ENCODE assay signal across 7 cellular contexts in genomic region chr7:74027124-74027682, GRCh38. TPM values are rescaled to one million over a fixed set of nuclear protein-coding genes. Genes with fewer than 3 reads are reported as not detected.
A peak's percentile ranks its signal among the peaks of the same experiment; 100 is the strongest.
DNase-seq lines count a peak whose midpoint lies in the region; ATAC-seq and TF ChIP-seq lines count a peak whose summit lies in the region.

No MANE protein-coding gene starts in this region.

- peak; percentile 3 for TF ChIP-seq CTCF in coronary artery (IDR thresholded peaks at IDR 0.05)
- TF ChIP-seq CTCF in tibial nerve (IDR thresholded peaks at IDR 0.05), result no peak

- H3K36me3 Mint-ChIP-seq in naive thymus-derived CD8-positive, alpha-beta T cell, result no peaks in the 10 kb centered on the region

- H3K9ac ChIP-seq in NT2/D1 (ENCODE audit: insufficient read length, low read depth), result peak overlapping the region; percentile 64

- no peak overlapping the region for H3K27ac Mint-ChIP-seq in naive thymus-derived CD8-positive, alpha-beta T cell

- no peaks in the 10 kb centered on the region for H3K9me3 ChIP-seq in NT2/D1 (ENCODE audit: insufficient read depth, low read length)
- H3K9me3 ChIP-seq in tibial nerve, result no peaks in the 10 kb centered on the region

- H3K4me1 Mint-ChIP-seq in naive thymus-derived CD8-positive, alpha-beta T cell, result peaks cover 12 to 30% (median 17%) of the 10 kb centered on the region in 4 donors

- 33 to 38% methylated on average over 5 to 7 of the region's 10 CpGs for WGBS in tibial nerve, 2 donors

- DNase-seq in NT2/D1 (ENCODE audit: low read depth, low spot score) (no peak), coronary artery (ENCODE audit: low spot score) (no peak), tibial nerve (ENCODE audit: low spot score in 2 of 2) (no peak), DMS53 (lab: John Stamatoyannopoulos, UW) (no peak)
- DNase-seq in naive thymus-derived CD8-positive, alpha-beta T cell, result no peak

- no peak overlapping the region for H3K4me3 Mint-ChIP-seq in naive thymus-derived CD8-positive, alpha-beta T cell

- no peak for TF ChIP-seq POLR2A in tibial nerve (IDR thresholded peaks at IDR 0.05)

- TF ChIP-seq EP300 in tibial nerve (IDR thresholded peaks at IDR 0.05), result peak in 1 of 2 donors; percentile 1

- H3K4me3 ChIP-seq in NT2/D1 (ENCODE audit: insufficient read length, low read depth) (no peak overlapping the region), coronary artery (peak overlapping the region; percentile 90), tibial nerve (peak overlapping the region; percentile 47 to 58 (median 52))

- H3K4me1 ChIP-seq in NT2/D1 (ENCODE audit: insufficient read depth, insufficient read length), result peaks cover 29% of the 10 kb centered on the region
- peaks cover 0 to 91% (median 39%) of the 10 kb centered on the region in 4 donors for H3K4me1 ChIP-seq in tibial nerve

- POLR2A ChIA-PET in naive thymus-derived CD8-positive, alpha-beta T cell (lab: Charles Lee), result no interaction called here

- peaks cover 31 to 74% (median 56%) of the 10 kb centered on the region in 5 donors for H3K27me3 Mint-ChIP-seq in naive thymus-derived CD8-positive, alpha-beta T cell

- peak; percentile 15 to 28 for ATAC-seq in naive thymus-derived CD8-positive, alpha-beta T cell
- ATAC-seq in HG02981 (IDR thresholded peaks at IDR 0.05; ENCODE audit: unreplicated experiment) (no peak), HG03442 (IDR thresholded peaks at IDR 0.05; ENCODE audit: unreplicated experiment) (no peak)

- no peaks in the 10 kb centered on the region for H3K36me3 ChIP-seq in NT2/D1 (ENCODE audit: insufficient read depth, insufficient read length, low read length)
- no peaks in the 10 kb centered on the region for H3K36me3 ChIP-seq in tibial nerve

- H3K9me3 Mint-ChIP-seq in naive thymus-derived CD8-positive, alpha-beta T cell, result peaks cover 0 to 1% (median 0%) of the 10 kb centered on the region in 9 donors

- H3K27ac ChIP-seq in coronary artery, result peak overlapping the region; percentile 95
- H3K27ac ChIP-seq in tibial nerve, result peak overlapping the region; percentile 78 to 91 (median 90)

- H3K27me3 ChIP-seq in NT2/D1 (ENCODE audit: insufficient read depth, insufficient read length), result peaks cover 15% of the 10 kb centered on the region
- no peaks in the 10 kb centered on the region for H3K27me3 ChIP-seq in tibial nerve

RNA-seq across cellular contexts. Expression of gene ELN, which starts 0.8 kb away (rescaled TPM):
- total RNA-seq in naive thymus-derived CD8-positive, alpha-beta T cell, result not detected
- polyA plus RNA-seq in naive thymus-derived CD8-positive, alpha-beta T cell, result not detected
- total RNA-seq in tibial nerve, result 100 to 1,000 TPM in 2 of 4 donors, 10 to 100 TPM in 2; 46.5 to 152 (median 108) TPM

RNA-seq across cellular contexts. Expression of gene LIMK1, which starts 56.4 kb away (rescaled TPM):
- total RNA-seq in naive thymus-derived CD8-positive, alpha-beta T cell, result 10 to 100 TPM; 14.1 to 14.6 TPM
- 1 to 10 TPM; 2.8 to 4.8 (median 3.4) TPM for polyA plus RNA-seq in naive thymus-derived CD8-positive, alpha-beta T cell
- 10 to 100 TPM; 14.4 to 30.3 (median 17.0) TPM for total RNA-seq in tibial nerve

Comparison
In these comparisons a context has a peak if more than half of its experiments do, and no peak if none do; other contexts are left out.
1. ATAC-seq: peak in naive thymus-derived CD8-positive, alpha-beta T cell (2 of 2); none in HG02981 (single experiment) and HG03442 (single experiment).
2. RNA of gene ELN, which starts 0.8 kb away (total RNA-seq): 46.5 to 152 TPM in tibial nerve; not detected in naive thymus-derived CD8-positive, alpha-beta T cell; every median in the first group is over 10 times any median in the second.